ENCODE assay signal across 13 cellular contexts in the genomic region with DNA sequence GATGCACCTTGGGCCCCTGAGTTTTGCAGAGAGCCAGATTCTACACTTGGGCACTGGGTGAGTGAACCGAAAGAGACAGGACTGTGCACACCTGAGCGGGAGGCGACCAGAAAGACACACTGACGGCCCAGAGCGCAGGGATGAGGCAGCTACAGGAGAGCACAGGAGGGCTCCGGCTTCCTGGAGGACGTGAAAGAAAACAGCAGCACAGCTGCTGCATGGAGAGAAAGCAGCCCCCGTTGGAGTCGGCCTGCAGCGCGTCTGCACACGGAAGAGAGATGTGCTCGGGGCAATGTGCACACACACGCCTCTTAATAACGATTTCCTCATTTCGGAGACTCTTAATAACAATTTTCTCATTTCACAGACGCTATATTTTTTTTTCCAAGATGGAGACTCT.
DNase-seq lines count a peak whose midpoint lies in the region; ATAC-seq, FAIRE-seq and TF ChIP-seq lines count a peak whose summit lies in the region.
"Had no signal": no experiment of that assay in that cellular context is flagged by ENCODE, and none has a peak within 500 bp of the region (broad histone marks: within the 10 kb centered on the region; RNA-seq: fewer than 3 reads in every experiment).

No MANE protein-coding gene starts in this region.

- H3K4me3 Mint-ChIP-seq in natural killer cell treated with Interleukin-12 subunit alpha and Interleukin-12 subunit beta and Interleukin-15 and Interleukin-18, amount 100 ng/mL, for 72 hours: no peak overlapping the region
- no peak overlapping the region for H3K4me3 Mint-ChIP-seq in natural killer cell
- H3K4me3 Mint-ChIP-seq in CD4-positive, alpha-beta memory T cell: no peak overlapping the region

- no peak for ATAC-seq in natural killer cell treated with Interleukin-12 subunit alpha and Interleukin-12 subunit beta and Interleukin-15 and Interleukin-18, amount 100 ng/mL, for 72 hours
- no peak for ATAC-seq in natural killer cell
- ATAC-seq in psoas muscle: no peak

- POLR2A ChIA-PET in CD4-positive, alpha-beta memory T cell (lab: Charles Lee; ENCODE audit: partially characterized antibody): no interaction called here

- no peaks in the 10 kb centered on the region for H3K36me3 Mint-ChIP-seq in natural killer cell treated with Interleukin-12 subunit alpha and Interleukin-12 subunit beta and Interleukin-15 and Interleukin-18, amount 100 ng/mL, for 72 hours
- no peaks in the 10 kb centered on the region for H3K36me3 Mint-ChIP-seq in natural killer cell
- H3K36me3 Mint-ChIP-seq in CD4-positive, alpha-beta memory T cell: no peaks in the 10 kb centered on the region
- H3K36me3 Mint-ChIP-seq: CD4-positive, CD25-positive, alpha-beta regulatory T cell had no signal

- FAIRE-seq in kidney (lab: Jason Lieb, UNC): no peak
- FAIRE-seq: H54 had no signal

- H3K27me3 ChIP-seq in psoas muscle (ENCODE audit: insufficient read depth in 3 of 3, low read length in 2 of 3): peaks cover 0 to 2% (median 0%) of the 10 kb centered on the region in 3 donors
- H3K27me3 ChIP-seq in CD4-positive, alpha-beta memory T cell (ENCODE audit: insufficient read depth, low read length): no peaks in the 10 kb centered on the region
- H3K27me3 ChIP-seq: BLaER1 treated with 17β-estradiol and CSF1 and Interleukin-3, amounts not matched to agents 10 nM and 100 nM had no signal

- H3K4me1 ChIP-seq in kidney (ENCODE audit: control insufficient read depth in 1 of 2, insufficient read depth in 1 of 2, low read depth in 1 of 2, low read length in 2 of 2): no peaks in the 10 kb centered on the region
- H3K4me1 ChIP-seq in psoas muscle: no peaks in the 10 kb centered on the region
- H3K4me1 ChIP-seq in CD4-positive, alpha-beta memory T cell (ENCODE audit: insufficient read depth, low read length): no peaks in the 10 kb centered on the region
- H3K4me1 ChIP-seq: BLaER1 treated with 17β-estradiol and CSF1 and Interleukin-3, amounts not matched to agents 10 nM and 100 nM had no signal

- H3K36me3 ChIP-seq in kidney (ENCODE audit: control insufficient read depth in 1 of 2, insufficient read depth in 2 of 2, low read length in 2 of 2): no peaks in the 10 kb centered on the region
- no peaks in the 10 kb centered on the region for H3K36me3 ChIP-seq in psoas muscle (ENCODE audit: insufficient read depth in 1 of 2, low read depth in 1 of 2)
- no peaks in the 10 kb centered on the region for H3K36me3 ChIP-seq in CD4-positive, alpha-beta memory T cell (ENCODE audit: insufficient read depth, low read length)
- H3K36me3 ChIP-seq: BLaER1 treated with 17β-estradiol and CSF1 and Interleukin-3, amounts not matched to agents 10 nM and 100 nM had no signal

- H3K27ac ChIP-seq in kidney (ENCODE audit: low read depth in 2 of 2, low read length in 2 of 2): no peak overlapping the region
- no peak overlapping the region for H3K27ac ChIP-seq in psoas muscle
- no peak overlapping the region for H3K27ac ChIP-seq in CD4-positive, alpha-beta memory T cell (ENCODE audit: low read depth, low read length)
- H3K27ac ChIP-seq: BLaER1 treated with 17β-estradiol and CSF1 and Interleukin-3, amounts not matched to agents 10 nM and 100 nM had no signal

- H3K4me3 ChIP-seq in kidney (ENCODE audit: low read length in 2 of 2) (no peak overlapping the region), psoas muscle (no peak overlapping the region)
- H3K4me3 ChIP-seq in CD4-positive, alpha-beta memory T cell (ENCODE audit: low read length in 2 of 2): no peak overlapping the region
- H3K4me3 ChIP-seq: BLaER1 treated with 17β-estradiol and CSF1 and Interleukin-3, amounts not matched to agents 10 nM and 100 nM had no signal

- no peaks in the 10 kb centered on the region for H3K9me3 Mint-ChIP-seq in natural killer cell treated with Interleukin-12 subunit alpha and Interleukin-12 subunit beta and Interleukin-15 and Interleukin-18, amount 100 ng/mL, for 72 hours
- no peaks in the 10 kb centered on the region for H3K9me3 Mint-ChIP-seq in natural killer cell
- H3K9me3 Mint-ChIP-seq in CD4-positive, alpha-beta memory T cell: peaks cover 0 to 10% (median 0%) of the 10 kb centered on the region in 8 donors
- H3K9me3 Mint-ChIP-seq: CD4-positive, CD25-positive, alpha-beta regulatory T cell had no signal

- no peak overlapping the region for H3K9ac ChIP-seq in kidney (ENCODE audit: low read length in 2 of 2)
- H3K9ac ChIP-seq: BLaER1 treated with 17β-estradiol and CSF1 and Interleukin-3, amounts not matched to agents 10 nM and 100 nM had no signal

- peak; percentile 3 for DNase-seq in natural killer cell treated with Interleukin-12 subunit alpha and Interleukin-12 subunit beta and Interleukin-15 and Interleukin-18, amount 100 ng/mL, for 72 hours (ENCODE audit: low spot score)
- DNase-seq in natural killer cell (no peak), kidney (peak; percentile 39), psoas muscle (peak; percentile 5 to 28), T-helper 1 cell (no peak)
- DNase-seq in CD4-positive, alpha-beta memory T cell: no peak
- DNase-seq in stimulated activated CD8-positive, alpha-beta memory T cell treated with anti-CD3 and anti-CD28 coated beads, Interleukin-4, amount 100 ng/mL, for 48 hours: no peak
- DNase-seq: ACHN; Calu3; CD4-positive, CD25-positive, alpha-beta regulatory T cell; DMS 273 treated with DMSO at 0.1 percent for 48 hours had no signal

- no peaks in the 10 kb centered on the region for H3K4me1 Mint-ChIP-seq in natural killer cell treated with Interleukin-12 subunit alpha and Interleukin-12 subunit beta and Interleukin-15 and Interleukin-18, amount 100 ng/mL, for 72 hours (ENCODE audit: low read depth in 2 of 2)
- no peaks in the 10 kb centered on the region for H3K4me1 Mint-ChIP-seq in natural killer cell
- no peaks in the 10 kb centered on the region for H3K4me1 Mint-ChIP-seq in CD4-positive, alpha-beta memory T cell
- H3K4me1 Mint-ChIP-seq: CD4-positive, CD25-positive, alpha-beta regulatory T cell had no signal

- intact Hi-C loops in natural killer cell (cut with micrococcal nuclease): no loop called here
- intact Hi-C loops in kidney (cut with DNase I): no loop called here
- intact Hi-C loops in psoas muscle (cut with DNase I): no loop called here
- intact Hi-C loops in CD4-positive, alpha-beta memory T cell (cut with micrococcal nuclease): no loop called here

- peaks cover 5 to 15% of the 10 kb centered on the region in 2 donors for H3K27me3 Mint-ChIP-seq in natural killer cell treated with Interleukin-12 subunit alpha and Interleukin-12 subunit beta and Interleukin-15 and Interleukin-18, amount 100 ng/mL, for 72 hours
- peaks cover 4 to 8% of the 10 kb centered on the region in 2 donors for H3K27me3 Mint-ChIP-seq in natural killer cell (ENCODE audit: low read depth in 2 of 2)
- H3K27me3 Mint-ChIP-seq in CD4-positive, alpha-beta memory T cell: peaks cover 0 to 6% of the 10 kb centered on the region in 2 donors
- H3K27me3 Mint-ChIP-seq: CD4-positive, CD25-positive, alpha-beta regulatory T cell had no signal

- 86 to 88% (median 87%) methylated on average over 17 of the region's 17 CpGs for WGBS in psoas muscle, 3 donors

- TF ChIP-seq CTCF in natural killer cell (IDR thresholded peaks at IDR 0.05) (no peak), kidney (IDR thresholded peaks at IDR 0.05; ENCODE audit: borderline replicate concordance, extremely low read depth, insufficient read depth) (no peak), psoas muscle (IDR thresholded peaks at IDR 0.05) (no peak)

- H3K27ac Mint-ChIP-seq in natural killer cell treated with Interleukin-12 subunit alpha and Interleukin-12 subunit beta and Interleukin-15 and Interleukin-18, amount 100 ng/mL, for 72 hours: no peak overlapping the region
- H3K27ac Mint-ChIP-seq in natural killer cell: no peak overlapping the region
- H3K27ac Mint-ChIP-seq in CD4-positive, alpha-beta memory T cell: no peak overlapping the region
- H3K27ac Mint-ChIP-seq: CD4-positive, CD25-positive, alpha-beta regulatory T cell had no signal

- CTCF ChIA-PET in CD4-positive, alpha-beta memory T cell (lab: Charles Lee; ENCODE audit: partially characterized antibody): no interaction called here

- H3K9me3 ChIP-seq in kidney (ENCODE audit: control insufficient read depth in 1 of 2, low read length in 2 of 2): no peaks in the 10 kb centered on the region
- peaks cover 3% of the 10 kb centered on the region for H3K9me3 ChIP-seq in psoas muscle
- no peaks in the 10 kb centered on the region for H3K9me3 ChIP-seq in CD4-positive, alpha-beta memory T cell (ENCODE audit: control insufficient read depth in 1 of 2, low read length in 2 of 2)
- H3K9me3 ChIP-seq: BLaER1 treated with 17β-estradiol and CSF1 and Interleukin-3, amounts not matched to agents 10 nM and 100 nM had no signal

Comparison
In these comparisons a context has a peak if more than half of its experiments do, and no peak if none do; other contexts are left out.
1. DNase-seq: peak in natural killer cell treated with Interleukin-12 subunit alpha and Interleukin-12 subunit beta and Interleukin-15 and Interleukin-18, amount 100 ng/mL, for 72 hours (single experiment), kidney (single experiment) and psoas muscle (2 of 2); none in natural killer cell (single experiment), T-helper 1 cell (0 of 5), CD4-positive, alpha-beta memory T cell (0 of 5) and stimulated activated CD8-positive, alpha-beta memory T cell treated with anti-CD3 and anti-CD28 coated beads, Interleukin-4, amount 100 ng/mL, for 48 hours (single experiment).